10 cellular contexts compared by ENCODE assay signal in genomic region chr10:5563991-5564536, GRCh38. TPM values are rescaled to one million over a fixed set of nuclear protein-coding genes. Genes with fewer than 3 reads are reported as not detected.
DNase-seq lines count a peak whose midpoint lies in the region; ATAC-seq and TF ChIP-seq lines count a peak whose summit lies in the region.
"Had no signal": no experiment of that assay in that cellular context is flagged by ENCODE, and none has a peak within 500 bp of the region (broad histone marks: within the 10 kb centered on the region; RNA-seq: fewer than 3 reads in every experiment).

No MANE protein-coding gene starts in this region.

- H3K4me1 ChIP-seq in ascending aorta = peaks cover 19 to 29% of the 10 kb centered on the region in 2 donors

- H3K27ac ChIP-seq in ascending aorta = peak overlapping the region; percentile 76 to 91
- H3K27ac ChIP-seq: HL-60 had no signal

- H3K9me3 Mint-ChIP-seq in T-cell (no peaks in the 10 kb centered on the region), nephron progenitor cell (no peaks in the 10 kb centered on the region), Calu3 (ENCODE audit: low read depth, unreplicated experiment) (no peaks in the 10 kb centered on the region)

- DNase-seq in A172 (ENCODE audit: low spot score) = peak; percentile 75
- DNase-seq in T-cell = peak in 31 of 34 experiments; percentile 24 to 65 (median 45)
- DNase-seq in ascending aorta (ENCODE audit: low spot score in 2 of 2) = peak in 1 of 2 donors; percentile 69
- no peak for DNase-seq in nephron progenitor cell
- no peak for DNase-seq in NOMO-1 treated with dmso at 0.1 percent for 144 hours (lab: John Stamatoyannopoulos, UW; ENCODE audit: unreplicated experiment)
- no peak for DNase-seq in SIG-M5 (lab: John Stamatoyannopoulos, UW)
- no peak for DNase-seq in Calu3
- no peak for DNase-seq in GM19240 (ENCODE audit: insufficient read length, low spot score)

- intact Hi-C loops in ascending aorta (cut with DNase I) = no loop called here
- intact Hi-C loops in Calu3 (cut with micrococcal nuclease; ENCODE audit: unreplicated experiment) = no loop called here

- H3K27me3 Mint-ChIP-seq in T-cell (peaks cover 0 to 10% of the 10 kb centered on the region in 2 donors), nephron progenitor cell (ENCODE audit: low read depth, poor library complexity) (no peaks in the 10 kb centered on the region), Calu3 (ENCODE audit: unreplicated experiment) (no peaks in the 10 kb centered on the region)

- TF ChIP-seq CTCF in ascending aorta (IDR thresholded peaks at IDR 0.05) (no peak), nephron progenitor cell (IDR thresholded peaks at IDR 0.05) (no peak), Calu3 (IDR thresholded peaks at IDR 0.05; ENCODE audit: unreplicated experiment) (no peak)

- H3K27me3 ChIP-seq in ascending aorta = no peaks in the 10 kb centered on the region

- BruUV-seq in Calu3 (replicated peaks; lab: Mats Ljungman, UMichigan) = no TSS peak

- peak; percentile 79 to 85 (median 83) for ATAC-seq in T-cell (replicated peaks in 1 of 4)

- peak overlapping the region; percentile 99 for H3K27ac Mint-ChIP-seq in T-cell
- H3K27ac Mint-ChIP-seq in nephron progenitor cell = peak overlapping the region; percentile 91
- no peak overlapping the region for H3K27ac Mint-ChIP-seq in Calu3 (ENCODE audit: unreplicated experiment)

- POLR2A ChIA-PET in T-cell (lab: Charles Lee) = no interaction called here

- peak overlapping the region in 1 of 2 donors; percentile 25 for H3K4me3 ChIP-seq in ascending aorta

- H3K4me3 Mint-ChIP-seq in T-cell = peak overlapping the region; percentile 79 to 91 (median 83)
- H3K4me3 Mint-ChIP-seq in nephron progenitor cell = peak overlapping the region; percentile 44
- no peak overlapping the region for H3K4me3 Mint-ChIP-seq in Calu3 (ENCODE audit: low read depth, unreplicated experiment)
- H3K4me3 Mint-ChIP-seq: brain had no signal

- H3K4me1 Mint-ChIP-seq in T-cell = peaks cover 34 to 40% (median 39%) of the 10 kb centered on the region in 3 donors
- H3K4me1 Mint-ChIP-seq in nephron progenitor cell = peaks cover 73% of the 10 kb centered on the region
- peaks cover 39% of the 10 kb centered on the region for H3K4me1 Mint-ChIP-seq in Calu3 (ENCODE audit: low read depth, unreplicated experiment)

- CTCF ChIA-PET in T-cell (lab: Charles Lee) = no interaction called here
- CTCF ChIA-PET in Calu3 (lab: Charles Lee) = no interaction called here

- no peaks in the 10 kb centered on the region for H3K36me3 ChIP-seq in ascending aorta

- no peaks in the 10 kb centered on the region for H3K9me3 ChIP-seq in ascending aorta

- peaks cover 3% of the 10 kb centered on the region for H3K36me3 Mint-ChIP-seq in T-cell
- no peaks in the 10 kb centered on the region for H3K36me3 Mint-ChIP-seq in nephron progenitor cell (ENCODE audit: low read depth)
- H3K36me3 Mint-ChIP-seq in Calu3 (ENCODE audit: insufficient read depth, unreplicated experiment) = peaks cover 4% of the 10 kb centered on the region
- H3K36me3 Mint-ChIP-seq: brain had no signal

RNA-seq across cellular contexts. Expression of gene CALML3, which starts 39.3 kb away (rescaled TPM):
- not detected in 2 replicates for total RNA-seq in A172 (2014; rRNA removed; shearing (Covaris generic))
- not detected for total RNA-seq in T-cell
- not detected for total RNA-seq in ascending aorta
- not detected in 2 replicates for total RNA-seq in Calu3 (2022)

Comparison
In these comparisons a context has a peak if more than half of its experiments do, and no peak if none do; other contexts are left out.
1. DNase-seq: peak in A172 (single experiment) and T-cell (31 of 34); none in nephron progenitor cell (single experiment), NOMO-1 treated with dmso at 0.1 percent for 144 hours (single experiment), SIG-M5 (single experiment), Calu3 (single experiment) and GM19240 (single experiment).